Comparison of ENCODE assay signal across 10 cellular contexts in the genomic region with DNA sequence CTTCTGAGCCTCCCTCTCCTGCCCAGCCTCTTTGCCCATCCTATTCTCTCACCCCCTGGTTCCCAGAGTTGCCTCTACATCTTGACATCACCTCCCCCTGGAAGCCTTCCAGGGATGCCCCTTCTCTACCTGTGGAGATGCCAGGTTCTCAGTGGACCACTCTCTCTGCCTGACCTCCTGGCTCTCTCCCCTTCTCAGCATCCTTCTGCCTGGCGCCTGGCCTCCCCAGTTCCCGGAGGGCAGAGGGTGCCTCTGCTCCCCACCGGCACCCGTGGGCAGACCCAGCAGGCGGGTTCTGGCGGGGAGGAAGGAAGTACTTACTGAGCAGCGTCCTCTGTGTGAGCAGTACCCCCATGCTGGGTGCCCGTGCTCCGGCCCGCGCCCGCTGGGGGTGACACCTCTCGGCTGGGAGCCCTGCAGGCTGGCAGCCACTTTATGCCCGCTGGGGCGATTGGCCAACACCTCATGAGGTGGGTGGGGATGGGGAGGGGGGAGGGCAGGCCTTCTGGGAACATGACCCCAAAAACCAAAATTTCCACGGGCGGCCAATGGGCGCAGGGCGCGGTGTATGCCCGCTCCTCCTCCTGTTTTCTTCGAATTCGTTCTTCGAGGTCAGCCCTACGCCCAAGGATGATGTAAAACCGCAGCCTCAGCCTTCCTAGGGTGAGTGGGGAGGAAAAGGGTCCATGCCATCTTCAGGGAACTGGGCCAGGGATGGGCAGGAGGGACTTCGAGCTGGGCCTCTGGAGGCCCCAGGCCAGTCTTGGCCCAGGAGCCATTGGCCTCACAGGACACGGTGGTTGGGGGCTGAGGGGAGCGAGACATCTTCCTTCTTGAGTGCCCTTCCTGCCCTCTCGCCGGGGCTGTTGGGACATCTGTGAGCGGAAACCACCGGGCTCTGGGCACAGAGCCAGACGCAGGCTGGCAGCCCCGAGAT. TPM values are rescaled to one million over a fixed set of nuclear protein-coding genes. Genes with fewer than 3 reads are reported as not detected.
DNase-seq lines count a peak whose midpoint lies in the region; ATAC-seq, FAIRE-seq and TF ChIP-seq lines count a peak whose summit lies in the region.
"Had no signal": no experiment of that assay in that cellular context is flagged by ENCODE, and none has a peak within 500 bp of the region (broad histone marks: within the 10 kb centered on the region; RNA-seq: fewer than 3 reads in every experiment).

A gene (minus strand): TSS at position 407 of the 937 bp plus-strand sequence. CDS start 52 bp downstream, at position 355.

- 83% methylated on average over 21 of the region's 35 CpGs for WGBS in esophagus muscularis mucosa
- 97% methylated on average over 25 of the region's 35 CpGs for WGBS in smooth muscle cell (ENCODE audit: low lambda C conversion rate)

- FAIRE-seq in RCC 7860 (lab: Jason Lieb, UNC), result no peak
- FAIRE-seq: keratinocyte had no signal

- peaks cover 0 to 4% (median 0%) of the 10 kb centered on the region in 4 donors for H3K27me3 ChIP-seq in esophagus muscularis mucosa
- H3K27me3 ChIP-seq in smooth muscle cell (ENCODE audit: low read depth), result no peaks in the 10 kb centered on the region
- H3K27me3 ChIP-seq: SJSA1 had no signal

- H3K4me3 ChIP-seq in esophagus muscularis mucosa, result peak within 1 kb of the TSS; percentile 28 to 49 (median 31)
- H3K4me3 ChIP-seq in smooth muscle cell, result no peak within 1 kb of the TSS
- H3K4me3 ChIP-seq: SJSA1 had no signal

- no peaks in the 10 kb centered on the region for H3K9me3 ChIP-seq in esophagus muscularis mucosa
- no peaks in the 10 kb centered on the region for H3K9me3 ChIP-seq in smooth muscle cell (replicated peaks; ENCODE audit: low read depth)
- H3K9me3 ChIP-seq: SJSA1 had no signal

- TF ChIP-seq CTCF in esophagus muscularis mucosa (IDR thresholded peaks at IDR 0.05) (no peak), smooth muscle cell (IDR thresholded peaks at IDR 0.05; ENCODE audit: borderline replicate concordance, insufficient read depth, poor library complexity, severe bottlenecking) (no peak)

- no peak within 1 kb of the TSS for H3K4me2 ChIP-seq in smooth muscle cell

- H3K36me3 ChIP-seq in esophagus muscularis mucosa (no peaks in the 10 kb centered on the region), smooth muscle cell (ENCODE audit: low read depth) (no peaks in the 10 kb centered on the region)
- H3K36me3 ChIP-seq: SJSA1 had no signal

- no peak for TF ChIP-seq EP300 in esophagus muscularis mucosa (IDR thresholded peaks at IDR 0.05)

- ATAC-seq in HG03045 (IDR thresholded peaks at IDR 0.05; ENCODE audit: unreplicated experiment), result peak; percentile 15

- H3K27ac ChIP-seq in esophagus muscularis mucosa (replicated peaks in 1 of 4) (peak within 1 kb of the TSS; percentile 39 to 66 (median 53)), smooth muscle cell (ENCODE audit: low read depth) (no peak within 1 kb of the TSS)
- H3K27ac ChIP-seq: SJSA1 had no signal

- H3K4me1 ChIP-seq in esophagus muscularis mucosa (peaks cover 5 to 14% (median 12%) of the 10 kb centered on the region in 4 donors), smooth muscle cell (ENCODE audit: low read depth) (no peaks in the 10 kb centered on the region)

- TF ChIP-seq POLR2A in esophagus muscularis mucosa (IDR thresholded peaks at IDR 0.05; ENCODE audit: low read depth), result no peak

- DNase-seq in activated CD4-positive, alpha-beta T cell treated with anti-CD3 and anti-CD28 coated beads for 48 hours, result peak; percentile 83
- DNase-seq in esophagus muscularis mucosa (ENCODE audit: extremely low spot score) (no peak), LoVo (ENCODE audit: low spot score) (no peak), superior temporal gyrus (ENCODE audit: extremely low spot score) (no peak), RCC 7860 (ENCODE audit: low spot score) (no peak), smooth muscle cell (lab: John Stamatoyannopoulos, UW; ENCODE audit: unreplicated experiment) (no peak)
- DNase-seq in stimulated activated CD4-positive, alpha-beta T cell treated with anti-CD3 and anti-CD28 coated beads, Interleukin-4, amount 100 ng/mL, for 1 hour, result peak; percentile 54

- no peaks in the 10 kb centered on the region for H3K79me2 ChIP-seq in smooth muscle cell (ENCODE audit: low read depth)

- H3K9ac ChIP-seq in smooth muscle cell (ENCODE audit: low read depth), result no peak within 1 kb of the TSS

- H4K20me1 ChIP-seq in smooth muscle cell (ENCODE audit: low read depth), result no peaks in the 10 kb centered on the region

- no peaks in the 10 kb centered on the region for H3F3A ChIP-seq in smooth muscle cell (ENCODE audit: low read depth)

- no peak within 1 kb of the TSS for H2AFZ ChIP-seq in smooth muscle cell (ENCODE audit: low read depth)

- intact Hi-C loops in esophagus muscularis mucosa (cut with DNase I), result loop anchor here (10.0 kb wide), 1 partner anchor 218 kb away; no protein-coding TSS in a partner anchor

RNA-seq across cellular contexts. Expression of the gene that starts here (rescaled TPM):
- total RNA-seq in esophagus muscularis mucosa (1 to 10 TPM in 1 of 4 donors, under 1 TPM in 1, not detected in 2; 0.57 to 8.3 TPM), smooth muscle cell (0.27 and 1.5 TPM in 2 replicates)
- polyA plus RNA-seq in smooth muscle cell, result 0.14 and 1.0 TPM in 2 replicates
- total RNA-seq: SJSA1 had no signal
- polyA plus RNA-seq: keratinocyte had no signal

Comparison
In these comparisons a context has a peak if more than half of its experiments do, and no peak if none do; other contexts are left out.
1. DNase-seq: peak in activated CD4-positive, alpha-beta T cell treated with anti-CD3 and anti-CD28 coated beads for 48 hours (single experiment) and stimulated activated CD4-positive, alpha-beta T cell treated with anti-CD3 and anti-CD28 coated beads, Interleukin-4, amount 100 ng/mL, for 1 hour (single experiment); none in esophagus muscularis mucosa (single experiment), LoVo (single experiment), superior temporal gyrus (single experiment), RCC 7860 (single experiment) and smooth muscle cell (single experiment).